ENCODE assay signal across 1 cellular context in genomic region chr12:121709064-121709424, GRCh38. TPM values are rescaled to one million over a fixed set of nuclear protein-coding genes. Genes with fewer than 3 reads are reported as not detected.
"Had no signal": no experiment of that assay in that cellular context is flagged by ENCODE, and none has a peak within 500 bp of the region (broad histone marks: within the 10 kb centered on the region; RNA-seq: fewer than 3 reads in every experiment).

No MANE protein-coding gene starts in this region.

RNA-seq across cellular contexts. Expression of gene MORN3, which starts 39.6 kb away (rescaled TPM):
- total RNA-seq: left ventricle myocardium inferior had no signal
